ENCODE assay signal across 15 cellular contexts in genomic region chr15:101027273-101027901, GRCh38.
DNase-seq lines count a peak whose midpoint lies in the region; ATAC-seq and TF ChIP-seq lines count a peak whose summit lies in the region.
"Had no signal": no experiment of that assay in that cellular context is flagged by ENCODE, and none has a peak within 500 bp of the region (broad histone marks: within the 10 kb centered on the region; RNA-seq: fewer than 3 reads in every experiment).

No MANE protein-coding gene starts in this region.

- no peaks in the 10 kb centered on the region for H3K27me3 ChIP-seq in right atrium auricular region
- H3K27me3 ChIP-seq in spleen (replicated peaks in 1 of 7): no peaks in the 10 kb centered on the region
- H3K27me3 ChIP-seq: esophagus squamous epithelium had no signal

- ATAC-seq in T-helper 17 cell: no peak
- ATAC-seq: stimulated activated memory B cell treated with anti-CD40 and anti-IgM and Interleukin-4, amounts not matched to agents 10 μg/mL and 1 μg/mL and 100 μg/mL, for 72 hours had no signal

- H3K36me3 ChIP-seq in right atrium auricular region: no peaks in the 10 kb centered on the region
- H3K36me3 ChIP-seq in spleen: peaks cover 0 to 99% (median 38%) of the 10 kb centered on the region in 6 donors

- TF ChIP-seq POLR2A in spleen (IDR thresholded peaks at IDR 0.05): no peak

- H3K27ac ChIP-seq in RWPE1 (peak overlapping the region; percentile 3), right atrium auricular region (no peak overlapping the region), spleen (peak overlapping the region in 6 of 8 donors; percentile 13 to 71 (median 55))
- H3K27ac ChIP-seq: esophagus squamous epithelium had no signal

- peaks cover 17% of the 10 kb centered on the region for H3K27me3 Mint-ChIP-seq in T-helper 17 cell
- H3K27me3 Mint-ChIP-seq: stimulated activated memory B cell treated with anti-CD40 and anti-IgM and Interleukin-4, amounts not matched to agents 10 μg/mL and 1 μg/mL and 100 μg/mL, for 72 hours had no signal

- 75 to 87% (median 80%) methylated on average over 25 of the region's 25 CpGs for WGBS in spleen, 5 donors

- POLR2A ChIA-PET in RWPE1 (lab: Yijun Ruan, JAX; ENCODE audit: low non-redundant PET): no interaction called here

- peaks cover 4% of the 10 kb centered on the region for H3K4me1 Mint-ChIP-seq in T-helper 17 cell
- H3K4me1 Mint-ChIP-seq: CD8-positive, alpha-beta memory T cell; stimulated activated memory B cell treated with anti-CD40 and anti-IgM and Interleukin-4, amounts not matched to agents 10 μg/mL and 1 μg/mL and 100 μg/mL, for 72 hours had no signal

- intact Hi-C loops in spleen (cut with DNase I; ENCODE audit: low total_unique reads): no loop called here

- no peaks in the 10 kb centered on the region for H3K9me3 ChIP-seq in right atrium auricular region
- H3K9me3 ChIP-seq in spleen: no peaks in the 10 kb centered on the region
- no peaks in the 10 kb centered on the region for H3K9me3 ChIP-seq in T-helper 17 cell (ENCODE audit: control insufficient read depth, low read length, poor library complexity, severe bottlenecking)
- H3K9me3 ChIP-seq: esophagus squamous epithelium had no signal

- no peak overlapping the region for H3K4me3 Mint-ChIP-seq in T-helper 17 cell
- H3K4me3 Mint-ChIP-seq: activated T-helper 1 cell treated with anti-CD3 and anti-CD28 coated beads, Interleukin-12 subunit alpha, Interleukin-12 subunit beta, Interleukin-2, Interleukin-4 antibody, amounts not matched to agents 30 ng/mL and 10 ng/mL and 1 ng/mL, durations not matched to agents 14 hours and 24 hours and 36 hours; CD8-positive, alpha-beta memory T cell; nephron; stimulated activated memory B cell treated with anti-CD40 and anti-IgM and Interleukin-4, amounts not matched to agents 10 μg/mL and 1 μg/mL and 100 μg/mL, for 72 hours had no signal

- CTCF ChIA-PET in RWPE1 (lab: Yijun Ruan, JAX): interaction anchor here (0.7 kb wide), 1 partner anchor 116 kb away, joined by 3 read pairs; no protein-coding TSS in a partner anchor

- H3K4me3 ChIP-seq in right atrium auricular region: no peak overlapping the region
- H3K4me3 ChIP-seq in spleen: no peak overlapping the region
- H3K4me3 ChIP-seq: esophagus squamous epithelium had no signal

- H3K27ac Mint-ChIP-seq in T-helper 17 cell: no peak overlapping the region
- H3K27ac Mint-ChIP-seq: CD8-positive, alpha-beta memory T cell; stimulated activated memory B cell treated with anti-CD40 and anti-IgM and Interleukin-4, amounts not matched to agents 10 μg/mL and 1 μg/mL and 100 μg/mL, for 72 hours had no signal

- H3K36me3 Mint-ChIP-seq in T-helper 17 cell (ENCODE audit: low read depth): no peaks in the 10 kb centered on the region
- H3K36me3 Mint-ChIP-seq: CD8-positive, alpha-beta memory T cell had no signal

- peak; percentile 9 for DNase-seq in NCI-H187 treated with DMSO at 0.1 percent for 48 hours (lab: John Stamatoyannopoulos, UW)
- no peak for DNase-seq in NCI-H187 (lab: John Stamatoyannopoulos, UW)
- no peak for DNase-seq in RWPE1 (ENCODE audit: low spot score)
- DNase-seq in right atrium auricular region (ENCODE audit: low spot score): peak; percentile 49
- DNase-seq in spleen: peak; percentile 75
- no peak for DNase-seq in AML-193 (lab: John Stamatoyannopoulos, UW)
- DNase-seq in T-helper 17 cell: no peak
- DNase-seq in COLO668 (lab: John Stamatoyannopoulos, UW; ENCODE audit: unreplicated experiment): no peak
- DNase-seq: activated CD4-positive, alpha-beta T cell treated with anti-CD3 and anti-CD28 coated beads for 1 hour; CD8-positive, alpha-beta memory T cell; esophagus squamous epithelium; SW 1271 had no signal

- TF ChIP-seq CTCF in RWPE1 (conservative IDR thresholded peaks at IDR 0.05; ENCODE audit: low read depth): no peak
- TF ChIP-seq CTCF in right atrium auricular region (IDR thresholded peaks at IDR 0.05): no peak
- TF ChIP-seq CTCF in spleen (IDR thresholded peaks at IDR 0.05 in 8 of 11, conservative IDR thresholded peaks at IDR 0.05 in 3 of 11): no peak

- peaks cover 0 to 32% of the 10 kb centered on the region in 2 donors for H3K4me1 ChIP-seq in right atrium auricular region
- H3K4me1 ChIP-seq in spleen: peaks cover 2 to 60% (median 32%) of the 10 kb centered on the region in 6 donors

Comparison
In these comparisons a context has a peak if more than half of its experiments do, and no peak if none do; other contexts are left out.
1. DNase-seq: peak in NCI-H187 treated with DMSO at 0.1 percent for 48 hours (single experiment), right atrium auricular region (single experiment) and spleen (single experiment); none in NCI-H187 (0 of 2), RWPE1 (single experiment), AML-193 (0 of 2), T-helper 17 cell (0 of 3) and COLO668 (single experiment).
2. H3K27ac ChIP-seq: peak in RWPE1 (single experiment) and spleen (6 of 8); none in right atrium auricular region (0 of 2).